Comparison of ENCODE assay signal across 12 cellular contexts in the genomic region with DNA sequence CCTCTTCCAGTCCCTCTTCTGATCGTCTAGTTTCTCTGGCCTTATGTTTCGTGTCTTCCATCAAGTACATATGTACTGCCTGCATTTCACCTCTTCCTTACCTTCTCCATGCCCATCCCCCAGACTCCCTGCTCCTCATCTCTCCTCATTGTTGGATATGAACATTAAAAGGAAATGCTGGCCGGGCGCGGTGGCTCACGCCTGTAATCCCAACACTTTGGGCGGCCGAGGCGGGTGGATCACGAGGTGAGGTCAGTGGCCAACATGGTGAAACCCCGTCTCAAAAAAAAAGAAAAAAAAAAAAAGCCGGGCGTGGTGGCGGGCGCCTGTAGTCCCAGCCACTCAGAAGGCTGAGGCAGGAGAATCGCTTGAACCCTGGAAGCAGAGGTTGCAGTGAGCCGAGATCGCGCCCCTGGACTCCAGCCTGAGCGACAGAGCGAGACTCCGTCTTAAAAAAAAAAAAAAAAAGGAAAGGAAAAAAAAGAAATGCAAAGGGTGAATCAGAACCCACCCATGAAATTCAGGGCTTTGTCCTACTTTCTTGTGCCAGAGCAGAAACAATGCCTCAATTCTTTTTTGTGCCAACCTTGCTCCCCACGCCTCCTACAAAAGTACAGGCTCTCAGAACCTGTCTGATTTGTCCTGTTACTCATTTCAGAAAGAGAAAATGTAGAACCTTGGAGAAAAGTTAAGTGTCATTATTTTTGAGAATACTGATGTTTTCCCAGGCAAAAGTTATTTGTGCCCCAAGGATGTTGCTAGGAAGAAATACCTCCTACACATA. TPM values are rescaled to one million over a fixed set of nuclear protein-coding genes. Genes with fewer than 3 reads are reported as not detected.
DNase-seq lines count a peak whose midpoint lies in the region; ATAC-seq, FAIRE-seq and TF ChIP-seq lines count a peak whose summit lies in the region.
"Had no signal": no experiment of that assay in that cellular context is flagged by ENCODE, and none has a peak within 500 bp of the region (broad histone marks: within the 10 kb centered on the region; RNA-seq: fewer than 3 reads in every experiment).

No MANE protein-coding gene starts in this region.

- no peak for TF ChIP-seq EP300 in H1 (IDR thresholded peaks at IDR 0.05; ENCODE audit: borderline replicate concordance in 1 of 2, low read depth in 2 of 2, low read length in 2 of 2)

- peak overlapping the region in 6 of 7 donors; percentile 3 to 93 (median 87) for H3K4me3 Mint-ChIP-seq in CD8-positive, alpha-beta memory T cell
- H3K4me3 Mint-ChIP-seq in neural crest cell, result peak overlapping the region; percentile 95

- H3K23me2 ChIP-seq in H1 (ENCODE audit: low read depth, low read length), result peaks cover 12% of the 10 kb centered on the region

- CTCF ChIA-PET in CD8-positive, alpha-beta memory T cell (lab: Charles Lee), result interaction anchor here (1.2 to 1.6 kb wide), 2 partner anchors 11 to 144 kb away, joined by 3 to 5 read pairs; no protein-coding TSS in a partner anchor
- CTCF ChIA-PET in H1 (lab: Charles Lee; ENCODE audit: partially characterized antibody) (interaction anchor here (0.6 to 1.3 kb wide), 3 partner anchors 27 to 144 kb away, joined by 3 to 5 read pairs (median 4); no protein-coding TSS in a partner anchor), OCI-LY7 (lab: Charles Lee; ENCODE audit: unreplicated experiment) (no interaction called here)

- H2AK5ac ChIP-seq in H1 (ENCODE audit: low read depth, low read length), result no peak overlapping the region

- H2BK12ac ChIP-seq in H1 (ENCODE audit: low read depth, low read length), result no peak overlapping the region

- no peak overlapping the region for H3K4me3 ChIP-seq in CD8-positive, alpha-beta memory T cell (ENCODE audit: low read length)
- peak overlapping the region; percentile 78 for H3K4me3 ChIP-seq in HUES64 (ENCODE audit: low read length)
- peak overlapping the region in 2 of 4 experiments; percentile 99 to 100; a peak in 2 of 8 replicates for H3K4me3 ChIP-seq in H1 (ENCODE audit: extremely low read depth in 1 of 4, insufficient read depth in 2 of 4, low read depth in 3 of 4, low read length in 4 of 4)
- H3K4me3 ChIP-seq in OCI-LY7 (ENCODE audit: low read depth, low read length, poor library complexity, severe bottlenecking), result no peak overlapping the region

- H3K4me2 ChIP-seq in H1 (ENCODE audit: insufficient read depth in 1 of 2, low read depth in 2 of 2, low read length in 2 of 2), result peak overlapping the region; percentile 94 to 100; a peak in 2 of 4 replicates
- H3K4me2 ChIP-seq in OCI-LY7 (ENCODE audit: low read length), result no peak overlapping the region

- H2BK120ac ChIP-seq in H1 (replicated peaks; ENCODE audit: low read depth, low read length), result no peak overlapping the region

- H3K56ac ChIP-seq in H1 (replicated peaks; ENCODE audit: insufficient read length, low read depth, low read length), result no peak overlapping the region

- H2BK5ac ChIP-seq in H1 (ENCODE audit: low read depth, low read length), result no peak overlapping the region

- WGBS in HUES64, result 80% methylated on average over 23 of the region's 23 CpGs
- WGBS in H1 (ENCODE audit: extremely low coverage in 1 of 2, insufficient coverage in 1 of 2, insufficient read length in 1 of 2, insufficient replicate concordance in 2 of 2, low coverage in 1 of 2, low lambda C conversion rate in 2 of 2, missing lambda C conversion rate in 1 of 2), 2 experiments, result 55% methylated on average over 7 of the region's 23 CpGs; no CpG with 5 or more reads in 1 of the 2 experiments

- peaks cover 0 to 19% (median 0%) of the 10 kb centered on the region in 3 donors for H3K36me3 Mint-ChIP-seq in CD8-positive, alpha-beta memory T cell
- H3K36me3 Mint-ChIP-seq in neural crest cell (ENCODE audit: low read depth), result peaks cover 4% of the 10 kb centered on the region

- DNase-seq in CD8-positive, alpha-beta memory T cell, result no peak
- DNase-seq in H1 (ENCODE audit: low read depth in 1 of 2, low spot score in 2 of 2) (no peak), neural crest cell (ENCODE audit: low read depth, low spot score) (no peak), OCI-LY7 (ENCODE audit: low spot score) (no peak), GM19239 (ENCODE audit: insufficient read length, low spot score) (no peak)
- DNase-seq: effector memory CD4-positive, alpha-beta T cell; NCI-H2171 treated with DMSO at 0.1 percent for 48 hours; OCI-M1; stimulated activated CD4-positive, alpha-beta T cell treated with anti-CD3 and anti-CD28 coated beads, Interleukin-4, amount 100 ng/mL, for 4 hours had no signal

- no peaks in the 10 kb centered on the region for H3K27me3 ChIP-seq in CD8-positive, alpha-beta memory T cell (ENCODE audit: insufficient read depth, low read length, poor library complexity, severe bottlenecking)
- H3K27me3 ChIP-seq in HUES64 (ENCODE audit: insufficient read depth, low read length) (peaks cover 20% of the 10 kb centered on the region), H1 (replicated peaks in 1 of 4; ENCODE audit: control insufficient read depth in 3 of 4, extremely low read depth in 1 of 4, insufficient read depth in 3 of 4, low read length in 3 of 4) (peaks cover 0 to 10% (median 8%) of the 10 kb centered on the region in 4 experiments; a peak in 5 of 7 replicates)

- H3K9me2 ChIP-seq in OCI-LY7 (ENCODE audit: insufficient read depth, low read length), result no peaks in the 10 kb centered on the region

- H3K79me1 ChIP-seq in H1 (ENCODE audit: low read depth, low read length), result no peaks in the 10 kb centered on the region; the same call in 1 of the 2 replicates

- H3K9me3 Mint-ChIP-seq in CD8-positive, alpha-beta memory T cell, result peaks cover 0 to 2% (median 0%) of the 10 kb centered on the region in 5 donors
- H3K9me3 Mint-ChIP-seq in neural crest cell, result no peaks in the 10 kb centered on the region

- H3K4me1 Mint-ChIP-seq in CD8-positive, alpha-beta memory T cell, result peaks cover 21 to 36% (median 32%) of the 10 kb centered on the region in 3 donors
- H3K4me1 Mint-ChIP-seq in neural crest cell, result peaks cover 35% of the 10 kb centered on the region

- H3K79me2 ChIP-seq in H1 (ENCODE audit: control insufficient read depth in 1 of 2, insufficient read depth in 2 of 2, low read length in 2 of 2), result peaks cover 0 to 26% of the 10 kb centered on the region in 2 experiments; a peak in 3 of 4 replicates
- peaks cover 27% of the 10 kb centered on the region for H3K79me2 ChIP-seq in OCI-LY7 (ENCODE audit: insufficient read depth, low read depth, low read length)

- no peak overlapping the region for H2AFZ ChIP-seq in H1 (ENCODE audit: low read length)
- no peak overlapping the region for H2AFZ ChIP-seq in OCI-LY7 (ENCODE audit: low read length)

- H4K91ac ChIP-seq in H1 (replicated peaks; ENCODE audit: insufficient read length, low read length), result no peak overlapping the region

- FAIRE-seq in H1 (lab: Jason Lieb, UNC), result no peak
- FAIRE-seq in GM19239 (lab: Jason Lieb, UNC), result no peak

- H3K36me3 ChIP-seq in CD8-positive, alpha-beta memory T cell (ENCODE audit: insufficient read depth, low read length), result no peaks in the 10 kb centered on the region
- H3K36me3 ChIP-seq in HUES64 (ENCODE audit: insufficient read depth, low read length) (peaks cover 3% of the 10 kb centered on the region; the same call in 1 of the 2 replicates), H1 (ENCODE audit: control insufficient read depth in 2 of 4, insufficient read depth in 4 of 4, low read length in 3 of 4) (peaks cover 0 to 3% (median 0%) of the 10 kb centered on the region in 4 experiments; a peak in 1 of 8 replicates), OCI-LY7 (ENCODE audit: insufficient read depth, low read length) (peaks cover 14% of the 10 kb centered on the region)

- H3K27ac ChIP-seq in CD8-positive, alpha-beta memory T cell (ENCODE audit: low read depth, low read length), result no peak overlapping the region
- no peak overlapping the region for H3K27ac ChIP-seq in HUES64 (ENCODE audit: low read depth, low read length)
- H3K27ac ChIP-seq in H1 (ENCODE audit: low read depth, low read length), result no peak overlapping the region
- no peak overlapping the region for H3K27ac ChIP-seq in OCI-LY7 (ENCODE audit: low read depth, low read length, poor library complexity, severe bottlenecking)

- H3K9ac ChIP-seq in HUES64 (ENCODE audit: low read depth, low read length) (no peak overlapping the region), H1 (replicated peaks in 1 of 4; ENCODE audit: extremely low read depth in 1 of 4, low read depth in 3 of 4, low read length in 3 of 4) (no peak overlapping the region)

- no peak overlapping the region for H4K8ac ChIP-seq in H1 (ENCODE audit: extremely low read depth, insufficient read depth, low read length)

- no peak overlapping the region for H3K23ac ChIP-seq in H1 (ENCODE audit: insufficient read length)

- peaks cover 28% of the 10 kb centered on the region for H3K4me1 ChIP-seq in CD8-positive, alpha-beta memory T cell (ENCODE audit: insufficient read depth, low read length)
- H3K4me1 ChIP-seq in HUES64 (ENCODE audit: insufficient read depth, low read length) (peaks cover 20% of the 10 kb centered on the region), H1 (replicated peaks in 1 of 4; ENCODE audit: control insufficient read depth in 3 of 4, insufficient read depth in 4 of 4, low read length in 3 of 4) (peaks cover 0 to 10% (median 3%) of the 10 kb centered on the region in 4 experiments; a peak in 5 of 7 replicates), OCI-LY7 (ENCODE audit: insufficient read depth, low read length, poor library complexity, severe bottlenecking) (peaks cover 17% of the 10 kb centered on the region)

- H4K20me1 ChIP-seq in H1 (replicated peaks in 1 of 2; ENCODE audit: control insufficient read depth in 1 of 2, insufficient read depth in 2 of 2, low read length in 2 of 2) (peaks cover 12 to 15% of the 10 kb centered on the region in 2 experiments), OCI-LY7 (ENCODE audit: insufficient read depth, low read length) (peaks cover 16% of the 10 kb centered on the region; the same call in 1 of the 2 replicates)

- no TSS peak for BruUV-seq in OCI-LY7 (replicated peaks; lab: Mats Ljungman, UMichigan)

- no peak overlapping the region for H2BK20ac ChIP-seq in H1 (ENCODE audit: low read length)

- H3K27me3 Mint-ChIP-seq in CD8-positive, alpha-beta memory T cell, result peaks cover 4 to 5% of the 10 kb centered on the region in 2 donors
- peaks cover 10% of the 10 kb centered on the region for H3K27me3 Mint-ChIP-seq in neural crest cell (ENCODE audit: low read depth)

- TF ChIP-seq POLR2A in H1 (IDR thresholded peaks at IDR 0.05; ENCODE audit: control extremely low read depth in 1 of 2, low read depth in 2 of 2, low read length in 2 of 2), result no peak

- H3K18ac ChIP-seq in H1 (ENCODE audit: extremely low read depth, low read length), result no peak overlapping the region

- H2BK15ac ChIP-seq in H1 (ENCODE audit: low read length), result peak overlapping the region; percentile 35; the same call in 1 of the 2 replicates

- TF ChIP-seq CTCF in H1 (IDR thresholded peaks at IDR 0.05; ENCODE audit: control extremely low read depth in 1 of 3, insufficient read depth in 1 of 3, low read depth in 1 of 3, low read length in 3 of 3) (no peak), neural crest cell (conservative IDR thresholded peaks at IDR 0.05) (no peak), OCI-LY7 (conservative IDR thresholded peaks at IDR 0.05; ENCODE audit: low read length) (no peak)

- H3K14ac ChIP-seq in H1 (ENCODE audit: insufficient read length), result no peak overlapping the region

- no peak overlapping the region for H4K5ac ChIP-seq in H1 (ENCODE audit: insufficient read length, low read depth, low read length)

- ATAC-seq in GM18907 (IDR thresholded peaks at IDR 0.05; ENCODE audit: unreplicated experiment) (no peak), GM21526 (IDR thresholded peaks at IDR 0.05; ENCODE audit: low FRiP score, unreplicated experiment) (no peak)

- H3K9me3 ChIP-seq in CD8-positive, alpha-beta memory T cell (ENCODE audit: low read length), result no peaks in the 10 kb centered on the region
- H3K9me3 ChIP-seq in HUES64 (ENCODE audit: insufficient read depth, low read depth, low read length) (no peaks in the 10 kb centered on the region), H1 (ENCODE audit: insufficient read depth in 2 of 2, low read depth in 1 of 2, low read length in 1 of 2) (no peaks in the 10 kb centered on the region), OCI-LY7 (ENCODE audit: low read length) (no peaks in the 10 kb centered on the region)

- H3K27ac Mint-ChIP-seq in CD8-positive, alpha-beta memory T cell, result peak overlapping the region in 6 of 8 donors; percentile 10 to 91 (median 80)
- no peak overlapping the region for H3K27ac Mint-ChIP-seq in neural crest cell (ENCODE audit: unreplicated experiment)

- POLR2A ChIA-PET in CD8-positive, alpha-beta memory T cell (lab: Charles Lee), result interaction anchor here (0.6 to 1.7 kb wide), 2 partner anchors 144 to 1008 kb away, joined by 3 to 9 read pairs; no protein-coding TSS in a partner anchor
- POLR2A ChIA-PET in H1 (lab: Charles Lee; ENCODE audit: partially characterized antibody) (interaction anchor here (0.6 to 1.6 kb wide), 5 partner anchors 10 to 288 kb away, joined by 3 to 5 read pairs (median 3); no protein-coding TSS in a partner anchor), OCI-LY7 (lab: Charles Lee) (no interaction called here)

- TF ChIP-seq RAD21 in H1 (IDR thresholded peaks at IDR 0.05 in 1 of 2, conservative IDR thresholded peaks at IDR 0.05 in 1 of 2; ENCODE audit: low read depth in 2 of 2, low read length in 2 of 2), result no peak

- intact Hi-C loops in OCI-LY7 (cut with micrococcal nuclease; ENCODE audit: unreplicated experiment), result loop anchor here (2.0 kb wide), 1 partner anchor 139 kb away; the partner anchor contains the start of gene SUB1

- H3K4ac ChIP-seq in H1 (replicated peaks; ENCODE audit: insufficient read length, low read depth, low read length), result no peak overlapping the region

RNA-seq across cellular contexts. Expression of gene ZFR, which starts 1.5 kb away (rescaled TPM):
- 10 to 100 TPM; 83.4 to 87.5 TPM for total RNA-seq in CD8-positive, alpha-beta memory T cell
- 88.3 TPM for polyA plus RNA-seq in CD8-positive, alpha-beta memory T cell
- 65.3 TPM for polyA plus RNA-seq in HUES64 (2013, experiment 1 of 2)
- polyA plus RNA-seq in HUES64 (2013, experiment 2 of 2), result 68.7 TPM
- 66.2 and 68.8 TPM in 2 replicates for total RNA-seq in H1 (2021; fragmentation: NEBNext Ultra II Directional; extraction: Animal tissue kit (Norgen Biotek cat#: 25700))
- polyA plus RNA-seq in H1 (2011; rRNA removed), result 85.6 and 92.7 TPM in 2 replicates
- polyA plus RNA-seq in H1 (2011; cell fraction: cytosol; rRNA removed), result 65.6 TPM
- polyA plus RNA-seq in H1 (2011; cell fraction: nucleus; rRNA removed), result 153 TPM
- 32.8 to 53.6 TPM (median 40.0 TPM) in 4 replicates for polyA plus RNA-seq in H1 (2012, experiment 1 of 2)
- 3.5 TPM for polyA plus RNA-seq in H1 (2012, experiment 2 of 2)
- polyA plus RNA-seq in H1 (2013, experiment 1 of 2), result 49.9 TPM
- 51.6 TPM for polyA plus RNA-seq in H1 (2013, experiment 2 of 2)
- polyA minus RNA-seq in H1 (2011; rRNA and poly(A)+ RNA removed), result 317 and 380 TPM in 2 replicates
- 67.5 TPM for polyA minus RNA-seq in H1 (2011; cell fraction: cytosol; rRNA and poly(A)+ RNA removed)
- 193 TPM for polyA minus RNA-seq in H1 (2011; cell fraction: nucleus; rRNA and poly(A)+ RNA removed)
- total RNA-seq in neural crest cell, result 89.8 and 90.5 TPM in 2 replicates
- total RNA-seq in OCI-LY7 (2014; rRNA removed; shearing (Covaris generic)), result 52.7 and 54.8 TPM in 2 replicates
- 63.4 and 66.7 TPM in 2 replicates for total RNA-seq in OCI-LY7 (2022)
